Comparison of ENCODE assay signal across 35 cellular contexts in the genomic region with DNA sequence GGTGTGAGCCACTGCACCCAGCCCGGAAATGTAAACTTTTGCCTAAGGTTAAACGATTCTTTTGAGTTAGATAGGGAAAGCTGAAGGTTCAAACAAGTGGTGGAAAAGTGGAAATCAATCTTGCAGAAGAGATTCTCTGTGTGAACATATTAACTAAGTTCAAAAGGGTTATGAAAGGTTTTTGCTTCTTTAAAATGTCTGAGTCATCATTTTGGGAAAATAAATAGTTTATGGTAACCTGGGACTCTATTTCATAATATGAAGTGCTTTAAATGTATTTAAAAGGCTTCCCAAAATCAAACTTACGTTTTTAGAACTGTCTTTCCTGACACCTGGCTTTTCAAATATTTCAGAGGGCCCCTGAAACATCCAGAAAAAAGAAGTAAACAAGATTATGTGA.
"Had no signal": no experiment of that assay in that cellular context is flagged by ENCODE, and none has a peak within 500 bp of the region (broad histone marks: within the 10 kb centered on the region; RNA-seq: fewer than 3 reads in every experiment).

No MANE protein-coding gene starts in this region.

- H3K9me3 ChIP-seq: MG63 had no signal

- H3K4me3 ChIP-seq: MG63 had no signal

- DNase-seq: Kasumi-1, MG63, MM.1S, MV-4-11, NCI-H1048, NCI-H1092, NCI-H1092 treated with DMSO at 0.1 percent for 48 hours, NCI-H1105, NCI-H1105 treated with DMSO at 0.1 percent for 48 hours, NCI-H1417, NCI-H1417 treated with DMSO at 0.1 percent for 48 hours, NCI-H1436, NCI-H1436 treated with DMSO at 0.1 percent for 48 hours, NCI-H146, NCI-H1694, NCI-H1694 treated with DMSO at 0.1 percent for 48 hours, NCI-H187, NCI-H187 treated with DMSO at 0.1 percent for 48 hours, NCI-H1930, NCI-H2029, NCI-H2029 treated with DMSO at 0.1 percent for 48 hours, NCI-H2081, NCI-H2081 treated with DMSO at 0.1 percent for 48 hours, NCI-H2107, NCI-H2171, NCI-H2171 treated with DMSO at 0.1 percent for 48 hours, NCI-H2227 treated with DMSO at 0.1 percent for 48 hours, NCI-H226, NCI-H345, NCI-H446, NCI-H446 treated with DMSO at 0.1 percent for 48 hours, NCI-H510A, NCI-H510A treated with DMSO at 0.1 percent for 48 hours, NCI-H524, NCI-H524 treated with DMSO at 0.1 percent for 48 hours had no signal

- H3K36me3 ChIP-seq: MG63 had no signal

- H3K27me3 ChIP-seq: MG63 had no signal
